ENCODE assay signal across 10 cellular contexts in the genomic region with DNA sequence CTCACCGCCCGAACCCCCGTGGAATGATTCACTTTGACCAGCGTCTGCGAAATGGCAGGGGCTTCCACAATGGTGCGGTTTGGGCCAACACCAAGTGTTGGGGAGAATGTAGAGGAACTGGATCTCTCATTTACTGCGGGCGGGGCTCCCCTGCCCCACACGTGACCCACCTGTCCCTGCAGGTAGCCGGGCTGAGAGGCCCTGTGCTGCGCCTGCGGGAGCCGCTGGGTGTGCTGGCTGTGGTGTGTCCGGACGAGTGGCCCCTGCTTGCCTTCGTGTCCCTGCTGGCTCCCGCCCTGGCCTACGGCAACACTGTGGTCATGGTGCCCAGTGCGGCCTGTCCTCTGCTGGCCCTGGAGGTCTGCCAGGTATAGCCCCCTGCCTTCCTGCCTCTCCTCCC. TPM values are rescaled to one million over a fixed set of nuclear protein-coding genes. Genes with fewer than 3 reads are reported as not detected.
DNase-seq lines count a peak whose midpoint lies in the region; ATAC-seq, FAIRE-seq and TF ChIP-seq lines count a peak whose summit lies in the region.
"Had no signal": no experiment of that assay in that cellular context is flagged by ENCODE, and none has a peak within 500 bp of the region (broad histone marks: within the 10 kb centered on the region; RNA-seq: fewer than 3 reads in every experiment).

No MANE protein-coding gene starts in this region.

- no peak for DNase-seq in natural killer cell
- no peak for DNase-seq in natural killer cell treated with Interleukin-12 subunit alpha and Interleukin-12 subunit beta and Interleukin-15 and Interleukin-18, amount 100 ng/mL, for 72 hours (ENCODE audit: low spot score)
- DNase-seq in K562 (ENCODE audit: extremely low read depth in 1 of 4, low spot score in 3 of 4), result peak in 1 of 4 experiments; percentile 5
- no peak for DNase-seq in naive thymus-derived CD4-positive, alpha-beta T cell
- no peak for DNase-seq in NCI-H345 treated with DMSO at 0.1 percent for 48 hours (lab: John Stamatoyannopoulos, UW; ENCODE audit: unreplicated experiment)
- DNase-seq in NCI-H1417 (lab: John Stamatoyannopoulos, UW), result no peak
- no peak for DNase-seq in GM10248 (ENCODE audit: extremely low spot score)
- DNase-seq: activated naive CD4-positive, alpha-beta T cell treated with anti-CD3 and anti-CD28 coated beads for 36 hours; NCI-H2227 treated with DMSO at 0.1 percent for 48 hours had no signal

- H2AFZ ChIP-seq in K562 (ENCODE audit: low read depth, low read length), result no peak overlapping the region

- peaks cover 7 to 34% of the 10 kb centered on the region in 2 experiments; a peak in 4 of 5 replicates for H3K4me1 ChIP-seq in K562 (replicated peaks in 1 of 2; ENCODE audit: control insufficient read depth in 2 of 2, insufficient read depth in 2 of 2, low read length in 2 of 2)
- H3K4me1 ChIP-seq in naive thymus-derived CD4-positive, alpha-beta T cell (ENCODE audit: control insufficient read depth in 2 of 2, insufficient read depth in 2 of 2, low read length in 2 of 2), result peaks cover 48 to 52% of the 10 kb centered on the region in 2 donors

- no peak for TF ChIP-seq POLR2A in K562 (conservative IDR thresholded peaks at IDR 0.05)

- H3K4me2 ChIP-seq in K562 (ENCODE audit: insufficient read depth, low read length), result no peak overlapping the region

- no peaks in the 10 kb centered on the region for H3K36me3 Mint-ChIP-seq in natural killer cell
- H3K36me3 Mint-ChIP-seq in natural killer cell treated with Interleukin-12 subunit alpha and Interleukin-12 subunit beta and Interleukin-15 and Interleukin-18, amount 100 ng/mL, for 72 hours, result no peaks in the 10 kb centered on the region
- peaks cover 0 to 7% (median 4%) of the 10 kb centered on the region in 5 donors for H3K36me3 Mint-ChIP-seq in naive thymus-derived CD4-positive, alpha-beta T cell

- H4K20me1 ChIP-seq in K562 (replicated peaks; ENCODE audit: control insufficient read depth, insufficient read depth, low read length), result peaks cover 5% of the 10 kb centered on the region; the same call in 1 of the 2 replicates

- H3K9me3 Mint-ChIP-seq in natural killer cell, result no peaks in the 10 kb centered on the region
- H3K9me3 Mint-ChIP-seq in natural killer cell treated with Interleukin-12 subunit alpha and Interleukin-12 subunit beta and Interleukin-15 and Interleukin-18, amount 100 ng/mL, for 72 hours, result no peaks in the 10 kb centered on the region
- no peaks in the 10 kb centered on the region for H3K9me3 Mint-ChIP-seq in naive thymus-derived CD4-positive, alpha-beta T cell
- H3K9me3 Mint-ChIP-seq: activated naive CD4-positive, alpha-beta T cell treated with anti-CD3 and anti-CD28 coated beads for 36 hours had no signal

- H3K4me1 Mint-ChIP-seq in natural killer cell, result peaks cover 21 to 34% of the 10 kb centered on the region in 2 donors
- peaks cover 24 to 28% of the 10 kb centered on the region in 2 donors for H3K4me1 Mint-ChIP-seq in natural killer cell treated with Interleukin-12 subunit alpha and Interleukin-12 subunit beta and Interleukin-15 and Interleukin-18, amount 100 ng/mL, for 72 hours (ENCODE audit: low read depth in 2 of 2)
- peaks cover 23 to 52% (median 34%) of the 10 kb centered on the region in 7 donors for H3K4me1 Mint-ChIP-seq in naive thymus-derived CD4-positive, alpha-beta T cell

- no peaks in the 10 kb centered on the region for H3K9me1 ChIP-seq in K562 (ENCODE audit: control insufficient read depth, insufficient read depth, low read length)

- no peak for TF ChIP-seq EP300 in K562 (IDR thresholded peaks at IDR 0.05; ENCODE audit: low read length)

- no peaks in the 10 kb centered on the region for H3K27me3 Mint-ChIP-seq in natural killer cell (ENCODE audit: low read depth in 2 of 2)
- no peaks in the 10 kb centered on the region for H3K27me3 Mint-ChIP-seq in natural killer cell treated with Interleukin-12 subunit alpha and Interleukin-12 subunit beta and Interleukin-15 and Interleukin-18, amount 100 ng/mL, for 72 hours
- no peaks in the 10 kb centered on the region for H3K27me3 Mint-ChIP-seq in naive thymus-derived CD4-positive, alpha-beta T cell

- POLR2A ChIA-PET in K562 (lab: Yijun Ruan, JAX), result interaction anchor here (0.8 to 1.1 kb wide), 2 partner anchors 27 to 74 kb away, joined by 3 read pairs; no protein-coding TSS in a partner anchor
- POLR2A ChIA-PET in naive thymus-derived CD4-positive, alpha-beta T cell (lab: Charles Lee), result interaction anchor here (6.2 kb wide), 1 partner anchor 15 kb away, joined by 226 read pairs; a partner anchor contains a TSS
- POLR2A ChIA-PET in GM10248 (lab: Yijun Ruan, JAX), result no interaction called here

- no peak overlapping the region for H3K27ac ChIP-seq in K562 (ENCODE audit: extremely low read depth, low read depth, low read length)
- H3K27ac ChIP-seq in naive thymus-derived CD4-positive, alpha-beta T cell (ENCODE audit: low read depth, low read length), result peak overlapping the region; percentile 97

- intact Hi-C loops in natural killer cell (cut with micrococcal nuclease), result no loop called here
- intact Hi-C loops in K562 (cut with micrococcal nuclease), result no loop called here
- intact Hi-C loops in naive thymus-derived CD4-positive, alpha-beta T cell (cut with micrococcal nuclease), result loop anchor here in 1 of 2 donors (2.0 kb wide), 1 partner anchor 241 kb away; no protein-coding TSS in a partner anchor

- CTCF ChIA-PET in K562 (lab: Yijun Ruan, JAX; ENCODE audit: low intra/inter-chr PET ratio), result no interaction called here
- CTCF ChIA-PET in naive thymus-derived CD4-positive, alpha-beta T cell (lab: Charles Lee), result interaction anchor here (0.7 to 4.9 kb wide), 2 partner anchors 77 kb away, joined by 4 to 28 read pairs; no protein-coding TSS in a partner anchor
- CTCF ChIA-PET in GM10248 (lab: Yijun Ruan, JAX), result interaction anchor here (1.0 kb wide), 1 partner anchor 16 kb away, joined by 3 read pairs; a partner anchor contains a TSS

- ATAC-seq in natural killer cell, result no peak
- ATAC-seq in natural killer cell treated with Interleukin-12 subunit alpha and Interleukin-12 subunit beta and Interleukin-15 and Interleukin-18, amount 100 ng/mL, for 72 hours, result no peak
- no peak for ATAC-seq in K562
- no peak for ATAC-seq in naive thymus-derived CD4-positive, alpha-beta T cell
- ATAC-seq in HG02588 (IDR thresholded peaks at IDR 0.05; ENCODE audit: unreplicated experiment), result no peak

- H3K9ac ChIP-seq in K562 (ENCODE audit: insufficient read depth in 1 of 2, low read depth in 2 of 2, low read length in 2 of 2), result peak overlapping the region in 1 of 2 experiments; percentile 58; a peak in 1 of 4 replicates

- no peak overlapping the region for H3K4me3 Mint-ChIP-seq in natural killer cell
- no peak overlapping the region for H3K4me3 Mint-ChIP-seq in natural killer cell treated with Interleukin-12 subunit alpha and Interleukin-12 subunit beta and Interleukin-15 and Interleukin-18, amount 100 ng/mL, for 72 hours
- peak overlapping the region in 7 of 10 donors; percentile 17 to 91 (median 74) for H3K4me3 Mint-ChIP-seq in naive thymus-derived CD4-positive, alpha-beta T cell

- no peak for TF ChIP-seq RAD21 in K562 (CRISPR knock-in tag; conservative IDR thresholded peaks at IDR 0.05 in 1 of 2, IDR thresholded peaks at IDR 0.05 in 1 of 2)

- H3K36me3 ChIP-seq in K562 (ENCODE audit: control insufficient read depth, insufficient read depth, low read length), result peaks cover 41% of the 10 kb centered on the region; the same call in 2 of the 3 replicates
- H3K36me3 ChIP-seq in naive thymus-derived CD4-positive, alpha-beta T cell (ENCODE audit: control insufficient read depth in 2 of 3, insufficient read depth in 3 of 3, low read length in 3 of 3), result peaks cover 0 to 36% (median 3%) of the 10 kb centered on the region in 3 experiments

- no peaks in the 10 kb centered on the region for H3K27me3 ChIP-seq in K562 (ENCODE audit: control insufficient read depth in 2 of 2, insufficient read depth in 2 of 2, low read length in 2 of 2)
- no peaks in the 10 kb centered on the region for H3K27me3 ChIP-seq in naive thymus-derived CD4-positive, alpha-beta T cell (ENCODE audit: control insufficient read depth in 2 of 2, insufficient read depth in 2 of 2, low read length in 2 of 2)

- no peaks in the 10 kb centered on the region for H3K9me3 ChIP-seq in K562 (replicated peaks; ENCODE audit: control insufficient read depth, insufficient read depth, low read depth, low read length)
- no peaks in the 10 kb centered on the region for H3K9me3 ChIP-seq in naive thymus-derived CD4-positive, alpha-beta T cell (ENCODE audit: control insufficient read depth in 2 of 3, low read length in 3 of 3)

- WGBS in K562 (ENCODE audit: insufficient coverage, low coverage, missing lambda C conversion rate), result 79% methylated on average over 8 of the region's 19 CpGs

- H3K4me3 ChIP-seq in K562, result no peak overlapping the region
- no peak overlapping the region for H3K4me3 ChIP-seq in naive thymus-derived CD4-positive, alpha-beta T cell (ENCODE audit: low read length)

- H3K27ac Mint-ChIP-seq in natural killer cell, result peak overlapping the region; percentile 92 to 97
- peak overlapping the region in 1 of 2 donors; percentile 80 for H3K27ac Mint-ChIP-seq in natural killer cell treated with Interleukin-12 subunit alpha and Interleukin-12 subunit beta and Interleukin-15 and Interleukin-18, amount 100 ng/mL, for 72 hours
- peak overlapping the region; percentile 94 to 100 (median 100) for H3K27ac Mint-ChIP-seq in naive thymus-derived CD4-positive, alpha-beta T cell

- in situ Hi-C loops in K562 (cut with MboI), result no loop called here

- TF ChIP-seq CTCF in natural killer cell (IDR thresholded peaks at IDR 0.05) (no peak), K562 (IDR thresholded peaks at IDR 0.05 in 2 of 3, conservative IDR thresholded peaks at IDR 0.05 in 1 of 3; ENCODE audit: insufficient read depth in 2 of 3, low read depth in 1 of 3, low read length in 3 of 3) (no peak), GM10248 (IDR thresholded peaks at IDR 0.05; ENCODE audit: control extremely low read depth, extremely low read depth, low read depth, missing control alignments) (no peak)

- BruUV-seq in K562 (replicated peaks; lab: Mats Ljungman, UMichigan), result no TSS peak

- no peaks in the 10 kb centered on the region for H3K79me2 ChIP-seq in K562 (ENCODE audit: control insufficient read depth, insufficient read depth, low read length)

- no peak for FAIRE-seq in K562 (lab: Jason Lieb, UNC)

RNA-seq across cellular contexts. Expression of a gene that starts 5.8 kb away (rescaled TPM):
- total RNA-seq in natural killer cell, result 10 to 100 TPM; 44.7 to 65.7 (median 64.8) TPM
- total RNA-seq in natural killer cell treated with Interleukin-12 subunit alpha and Interleukin-12 subunit beta and Interleukin-15 and Interleukin-18, amount 100 ng/mL, for 72 hours, result 10 to 100 TPM; 33.5 to 80.4 TPM
- total RNA-seq in K562 (2011; cell fraction: chromatin; rRNA removed; ENCODE audit: low replicate concordance), result 5.7 and 5.8 TPM in 2 replicates
- total RNA-seq in K562 (2011; cell fraction: nucleolus; rRNA removed), result 3.2 and 4.3 TPM in 2 replicates
- 5.0 and 5.5 TPM in 2 replicates for total RNA-seq in K562 (2011; cell fraction: nucleoplasm; rRNA removed)
- total RNA-seq in K562 (2014; rRNA removed), result 0.86 and 2.2 TPM in 2 replicates
- 0.35 and 1.1 TPM in 2 replicates for total RNA-seq in K562 (2014; rRNA removed; fragmentation: Illumina TruSeq; extraction: Trizol)
- 1.1 and 1.5 TPM in 2 replicates for total RNA-seq in K562 (2015; rRNA removed; fragmentation: Illumina TruSeq; extraction: Trizol)
- 5.0 and 6.4 TPM in 2 replicates for total RNA-seq in K562 (2021)
- polyA plus RNA-seq in K562 (2011; rRNA removed), result 1.2 and 2.5 TPM in 2 replicates
- polyA plus RNA-seq in K562 (2011; cell fraction: cytosol; rRNA removed), result 1.7 and 5.8 TPM in 2 replicates
- 2.3 and 4.0 TPM in 2 replicates for polyA plus RNA-seq in K562 (2011; cell fraction: nucleus; rRNA removed)
- 5.5 and 15.1 TPM in 2 replicates for polyA plus RNA-seq in K562 (2012)
- polyA plus RNA-seq in K562 (2014; fragmentation: Illumina TruSeq; extraction: Trizol), result 1.4 and 3.4 TPM in 2 replicates
- polyA plus RNA-seq in K562 (2014; fragmentation: Nextera tagmentation; extraction: Ambion mirVana), result under 1 TPM; 0.31 to 0.49 TPM
- 2.8 and 4.2 TPM in 2 replicates for polyA plus RNA-seq in K562 (2014; rRNA removed)
- 0.24 and 0.95 TPM in 2 replicates for polyA minus RNA-seq in K562 (2011; rRNA and poly(A)+ RNA removed)
- 2.0 TPM in 1 of 2 replicates, not detected in the other for polyA minus RNA-seq in K562 (2011; cell fraction: cytosol; rRNA and poly(A)+ RNA removed)
- polyA minus RNA-seq in K562 (2011; cell fraction: nucleus; rRNA and poly(A)+ RNA removed), result 0.54 and 1.6 TPM in 2 replicates
- total RNA-seq in naive thymus-derived CD4-positive, alpha-beta T cell, result 100 to 1,000 TPM in 3 of 5 experiments, 10 to 100 TPM in 2; 90.6 to 401 (median 280) TPM
- polyA plus RNA-seq in naive thymus-derived CD4-positive, alpha-beta T cell, result 100 to 1,000 TPM; 148 to 168 TPM

RNA-seq across cellular contexts. Expression of a gene that starts 15.2 kb away (rescaled TPM):
- total RNA-seq in natural killer cell, result 10 to 100 TPM; 39.9 to 43.2 (median 41.4) TPM
- total RNA-seq in natural killer cell treated with Interleukin-12 subunit alpha and Interleukin-12 subunit beta and Interleukin-15 and Interleukin-18, amount 100 ng/mL, for 72 hours, result 10 to 100 TPM; 29.0 to 65.2 TPM
- total RNA-seq in K562 (2011; cell fraction: chromatin; rRNA removed; ENCODE audit: low replicate concordance), result 12.5 and 54.5 TPM in 2 replicates
- total RNA-seq in K562 (2011; cell fraction: nucleolus; rRNA removed), result 31.5 and 38.2 TPM in 2 replicates
- total RNA-seq in K562 (2011; cell fraction: nucleoplasm; rRNA removed), result 31.5 and 34.9 TPM in 2 replicates
- total RNA-seq in K562 (2014; rRNA removed), result 46.2 and 52.2 TPM in 2 replicates
- 2.1 and 2.4 TPM in 2 replicates for total RNA-seq in K562 (2014; rRNA removed; fragmentation: Illumina TruSeq; extraction: Trizol)
- 17.0 and 18.6 TPM in 2 replicates for total RNA-seq in K562 (2015; rRNA removed; fragmentation: Illumina TruSeq; extraction: Trizol)
- 36.9 and 40.3 TPM in 2 replicates for total RNA-seq in K562 (2021)
- 7.6 and 12.4 TPM in 2 replicates for polyA plus RNA-seq in K562 (2011; rRNA removed)
- 14.7 and 45.1 TPM in 2 replicates for polyA plus RNA-seq in K562 (2011; cell fraction: cytosol; rRNA removed)
- polyA plus RNA-seq in K562 (2011; cell fraction: nucleus; rRNA removed), result 30.5 and 50.7 TPM in 2 replicates
- 26.1 and 43.4 TPM in 2 replicates for polyA plus RNA-seq in K562 (2012)
- polyA plus RNA-seq in K562 (2014; fragmentation: Illumina TruSeq; extraction: Trizol), result 2.2 and 8.9 TPM in 2 replicates
- polyA plus RNA-seq in K562 (2014; fragmentation: Nextera tagmentation; extraction: Ambion mirVana), result 1 to 10 TPM; 2.8 to 3.3 TPM
- 29.7 and 31.7 TPM in 2 replicates for polyA plus RNA-seq in K562 (2014; rRNA removed)
- polyA minus RNA-seq in K562 (2011; rRNA and poly(A)+ RNA removed), result 3.5 and 5.4 TPM in 2 replicates
- polyA minus RNA-seq in K562 (2011; cell fraction: cytosol; rRNA and poly(A)+ RNA removed), result 22.0 and 25.8 TPM in 2 replicates
- polyA minus RNA-seq in K562 (2011; cell fraction: nucleus; rRNA and poly(A)+ RNA removed), result 6.6 and 9.0 TPM in 2 replicates
- 10 to 100 TPM; 27.6 to 38.1 (median 33.3) TPM for total RNA-seq in naive thymus-derived CD4-positive, alpha-beta T cell
- polyA plus RNA-seq in naive thymus-derived CD4-positive, alpha-beta T cell, result 10 to 100 TPM; 28.3 to 37.8 TPM

RNA-seq across cellular contexts. Expression of a gene that starts 16.6 kb away (rescaled TPM):
- total RNA-seq in natural killer cell (100 to 1,000 TPM; 112 to 149 (median 138) TPM), K562 (2014; rRNA removed) (224 and 233 TPM in 2 replicates), K562 (2014; rRNA removed; fragmentation: Illumina TruSeq; extraction: Trizol) (102 and 112 TPM in 2 replicates), K562 (2015; rRNA removed; fragmentation: Illumina TruSeq; extraction: Trizol) (120 and 125 TPM in 2 replicates), K562 (2021) (161 and 164 TPM in 2 replicates)
- total RNA-seq in natural killer cell treated with Interleukin-12 subunit alpha and Interleukin-12 subunit beta and Interleukin-15 and Interleukin-18, amount 100 ng/mL, for 72 hours, result 100 to 1,000 TPM; 110 to 170 TPM
- 153 and 228 TPM in 2 replicates for total RNA-seq in K562 (2011; cell fraction: chromatin; rRNA removed; ENCODE audit: low replicate concordance)
- total RNA-seq in K562 (2011; cell fraction: nucleolus; rRNA removed), result 123 and 143 TPM in 2 replicates
- total RNA-seq in K562 (2011; cell fraction: nucleoplasm; rRNA removed), result 145 and 152 TPM in 2 replicates
- polyA plus RNA-seq in K562 (2011; rRNA removed) (137 and 156 TPM in 2 replicates), K562 (2014; fragmentation: Illumina TruSeq; extraction: Trizol) (137 and 156 TPM in 2 replicates), K562 (2014; fragmentation: Nextera tagmentation; extraction: Ambion mirVana) (10 to 100 TPM; 26.5 to 48.0 TPM), K562 (2014; rRNA removed) (199 and 221 TPM in 2 replicates)
- 171 and 200 TPM in 2 replicates for polyA plus RNA-seq in K562 (2011; cell fraction: cytosol; rRNA removed)
- 229 and 274 TPM in 2 replicates for polyA plus RNA-seq in K562 (2011; cell fraction: nucleus; rRNA removed)
- polyA plus RNA-seq in K562 (2012), result 153 and 156 TPM in 2 replicates
- 105 and 146 TPM in 2 replicates for polyA minus RNA-seq in K562 (2011; rRNA and poly(A)+ RNA removed)
- polyA minus RNA-seq in K562 (2011; cell fraction: cytosol; rRNA and poly(A)+ RNA removed), result 63.5 and 65.9 TPM in 2 replicates
- polyA minus RNA-seq in K562 (2011; cell fraction: nucleus; rRNA and poly(A)+ RNA removed), result 52.0 and 62.1 TPM in 2 replicates
- 100 to 1,000 TPM; 136 to 183 (median 159) TPM for total RNA-seq in naive thymus-derived CD4-positive, alpha-beta T cell
- polyA plus RNA-seq in naive thymus-derived CD4-positive, alpha-beta T cell, result 10 to 100 TPM; 62.7 to 91.8 TPM

RNA-seq across cellular contexts. Expression of a gene that starts 19.2 kb away (rescaled TPM):
- total RNA-seq in natural killer cell (1,000 to 10,000 TPM; 1,881 to 2,284 (median 2,283) TPM), K562 (2014; rRNA removed) (4,435 and 4,908 TPM in 2 replicates), K562 (2014; rRNA removed; fragmentation: Illumina TruSeq; extraction: Trizol) (1,693 and 1,744 TPM in 2 replicates), K562 (2015; rRNA removed; fragmentation: Illumina TruSeq; extraction: Trizol) (2,336 and 2,363 TPM in 2 replicates), K562 (2021) (3,484 and 3,598 TPM in 2 replicates)
- total RNA-seq in natural killer cell treated with Interleukin-12 subunit alpha and Interleukin-12 subunit beta and Interleukin-15 and Interleukin-18, amount 100 ng/mL, for 72 hours, result 1,000 to 10,000 TPM; 1,861 to 2,042 TPM
- total RNA-seq in K562 (2011; cell fraction: chromatin; rRNA removed; ENCODE audit: low replicate concordance), result 424 and 920 TPM in 2 replicates
- total RNA-seq in K562 (2011; cell fraction: nucleolus; rRNA removed), result 1,992 and 2,335 TPM in 2 replicates
- 1,435 and 2,039 TPM in 2 replicates for total RNA-seq in K562 (2011; cell fraction: nucleoplasm; rRNA removed)
- polyA plus RNA-seq in K562 (2011; rRNA removed) (3,377 and 4,740 TPM in 2 replicates), K562 (2014; fragmentation: Illumina TruSeq; extraction: Trizol) (2,949 and 2,951 TPM in 2 replicates), K562 (2014; fragmentation: Nextera tagmentation; extraction: Ambion mirVana) (1,000 to 10,000 TPM; 2,516 to 2,665 TPM), K562 (2014; rRNA removed) (5,374 and 5,482 TPM in 2 replicates)
- polyA plus RNA-seq in K562 (2011; cell fraction: cytosol; rRNA removed), result 4,156 and 5,491 TPM in 2 replicates
- polyA plus RNA-seq in K562 (2011; cell fraction: nucleus; rRNA removed), result 2,583 and 2,819 TPM in 2 replicates
- polyA plus RNA-seq in K562 (2012), result 5,015 and 6,183 TPM in 2 replicates
- polyA minus RNA-seq in K562 (2011; rRNA and poly(A)+ RNA removed), result 823 and 942 TPM in 2 replicates
- 967 and 1,445 TPM in 2 replicates for polyA minus RNA-seq in K562 (2011; cell fraction: cytosol; rRNA and poly(A)+ RNA removed)
- 1,358 and 2,443 TPM in 2 replicates for polyA minus RNA-seq in K562 (2011; cell fraction: nucleus; rRNA and poly(A)+ RNA removed)
- total RNA-seq in naive thymus-derived CD4-positive, alpha-beta T cell, result 1,000 to 10,000 TPM; 2,467 to 6,044 (median 5,762) TPM
- 1,000 to 10,000 TPM; 3,356 to 4,438 TPM for polyA plus RNA-seq in naive thymus-derived CD4-positive, alpha-beta T cell

RNA-seq across cellular contexts. Expression of a gene that starts 26.9 kb away (rescaled TPM):
- total RNA-seq in natural killer cell (not detected), K562 (2014; rRNA removed) (2.4 and 3.2 TPM in 2 replicates), K562 (2014; rRNA removed; fragmentation: Illumina TruSeq; extraction: Trizol) (1.1 TPM in 2 replicates), K562 (2015; rRNA removed; fragmentation: Illumina TruSeq; extraction: Trizol) (1.4 TPM in 2 replicates), K562 (2021) (9.2 and 9.9 TPM in 2 replicates)
- not detected for total RNA-seq in natural killer cell treated with Interleukin-12 subunit alpha and Interleukin-12 subunit beta and Interleukin-15 and Interleukin-18, amount 100 ng/mL, for 72 hours
- 9.2 and 13.8 TPM in 2 replicates for total RNA-seq in K562 (2011; cell fraction: chromatin; rRNA removed; ENCODE audit: low replicate concordance)
- total RNA-seq in K562 (2011; cell fraction: nucleolus; rRNA removed), result 11.8 and 13.3 TPM in 2 replicates
- total RNA-seq in K562 (2011; cell fraction: nucleoplasm; rRNA removed), result 16.4 and 22.1 TPM in 2 replicates
- polyA plus RNA-seq in K562 (2011; rRNA removed) (4.8 and 7.0 TPM in 2 replicates), K562 (2014; fragmentation: Illumina TruSeq; extraction: Trizol) (12.8 and 15.7 TPM in 2 replicates), K562 (2014; fragmentation: Nextera tagmentation; extraction: Ambion mirVana) (1 to 10 TPM; 1.7 to 1.8 TPM), K562 (2014; rRNA removed) (5.5 and 5.7 TPM in 2 replicates)
- polyA plus RNA-seq in K562 (2011; cell fraction: cytosol; rRNA removed), result 9.6 and 10.2 TPM in 2 replicates
- 8.6 TPM in 2 replicates for polyA plus RNA-seq in K562 (2011; cell fraction: nucleus; rRNA removed)
- polyA plus RNA-seq in K562 (2012), result 6.9 and 8.3 TPM in 2 replicates
- polyA minus RNA-seq in K562 (2011; rRNA and poly(A)+ RNA removed), result 4.4 and 4.6 TPM in 2 replicates
- 3.5 and 3.8 TPM in 2 replicates for polyA minus RNA-seq in K562 (2011; cell fraction: cytosol; rRNA and poly(A)+ RNA removed)
- 1.8 and 2.4 TPM in 2 replicates for polyA minus RNA-seq in K562 (2011; cell fraction: nucleus; rRNA and poly(A)+ RNA removed)
- total RNA-seq in naive thymus-derived CD4-positive, alpha-beta T cell, result under 1 TPM in 2 of 5 experiments, not detected in 3; 0.12 to 0.22 TPM
- polyA plus RNA-seq in naive thymus-derived CD4-positive, alpha-beta T cell, result not detected

Comparison
In these comparisons a context has a peak if more than half of its experiments do, and no peak if none do; other contexts are left out.
1. H3K4me3 Mint-ChIP-seq: peak in naive thymus-derived CD4-positive, alpha-beta T cell (7 of 10); none in natural killer cell (single experiment) and natural killer cell treated with Interleukin-12 subunit alpha and Interleukin-12 subunit beta and Interleukin-15 and Interleukin-18, amount 100 ng/mL, for 72 hours (single experiment).
2. RNA of a gene that starts 5.8 kb away (total RNA-seq): 90.6 to 401 TPM in naive thymus-derived CD4-positive, alpha-beta T cell, 33.5 to 80.4 TPM in natural killer cell treated with Interleukin-12 subunit alpha and Interleukin-12 subunit beta and Interleukin-15 and Interleukin-18, amount 100 ng/mL, for 72 hours and 44.7 to 65.7 TPM in natural killer cell; 0.35 to 6.4 TPM in K562; every median in the first group is over 4 times any median in the second.